18 cellular contexts compared by ENCODE assay signal in the genomic region with DNA sequence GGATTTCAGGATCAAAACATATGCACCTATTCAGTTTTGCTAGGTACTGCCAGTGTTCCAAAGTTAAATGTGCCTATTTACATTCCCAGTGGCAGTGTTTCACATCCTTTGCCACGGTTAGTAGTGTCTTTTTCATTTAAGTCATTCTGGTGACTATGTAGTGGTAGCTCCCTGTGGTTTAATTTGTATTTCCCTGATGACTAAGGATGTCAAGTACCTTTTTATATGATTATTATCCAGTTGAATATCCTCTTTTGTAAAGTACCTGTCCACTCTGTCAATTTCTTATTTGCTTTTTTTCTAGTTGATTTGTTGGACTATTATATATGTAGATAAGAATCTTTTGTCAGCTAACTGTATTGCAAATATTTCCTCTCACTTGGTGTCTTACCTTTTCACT. TPM values are rescaled to one million over a fixed set of nuclear protein-coding genes. Genes with fewer than 3 reads are reported as not detected.
DNase-seq lines count a peak whose midpoint lies in the region; ATAC-seq and TF ChIP-seq lines count a peak whose summit lies in the region.
"Had no signal": no experiment of that assay in that cellular context is flagged by ENCODE, and none has a peak within 500 bp of the region (broad histone marks: within the 10 kb centered on the region; RNA-seq: fewer than 3 reads in every experiment).

No MANE protein-coding gene starts in this region.

- no peak overlapping the region for H3K4me3 Mint-ChIP-seq in memory B cell
- H3K4me3 Mint-ChIP-seq in osteocyte (ENCODE audit: unreplicated experiment), result no peak overlapping the region
- H3K4me3 Mint-ChIP-seq: activated T-helper 1 cell treated with anti-CD3 and anti-CD28 coated beads, Interleukin-12 subunit alpha, Interleukin-12 subunit beta, Interleukin-2, Interleukin-4 antibody, amounts not matched to agents 30 ng/mL and 10 ng/mL and 1 ng/mL, durations not matched to agents 14 hours and 24 hours and 36 hours; neural crest cell had no signal

- DNase-seq in NCI-H2196 (lab: John Stamatoyannopoulos, UW; ENCODE audit: unreplicated experiment), result peak; percentile 17
- DNase-seq in NCI-H2196 treated with DMSO at 0.1 percent for 48 hours (lab: John Stamatoyannopoulos, UW; ENCODE audit: unreplicated experiment), result no peak
- DNase-seq in DMS79 (lab: John Stamatoyannopoulos, UW), result peak; percentile 57
- DNase-seq in NCI-H345 (lab: John Stamatoyannopoulos, UW), result peak; percentile 46
- no peak for DNase-seq in memory B cell (ENCODE audit: low spot score in 2 of 2)
- DNase-seq in activated CD8-positive, alpha-beta memory T cell treated with anti-CD3 and anti-CD28 coated beads, Interleukin-2, amount 50 U/mL, for 48 hours, result no peak
- no peak for DNase-seq in mesenteric fat pad (ENCODE audit: low spot score)
- DNase-seq in osteocyte (ENCODE audit: extremely low spot score, unreplicated experiment), result no peak
- DNase-seq: adrenal gland; DMS 273 treated with DMSO at 0.1 percent for 48 hours; mesendoderm; NCI-H2171; RPMI8226; SK-N-SH; small intestine; stimulated activated CD4-positive, alpha-beta T cell treated with anti-CD3 and anti-CD28 coated beads, Interleukin-4, amount 100 ng/mL, for 4 hours had no signal

- H3K9me3 Mint-ChIP-seq in memory B cell (no peaks in the 10 kb centered on the region), osteocyte (ENCODE audit: unreplicated experiment) (no peaks in the 10 kb centered on the region)
- H3K9me3 Mint-ChIP-seq: activated T-helper 1 cell treated with anti-CD3 and anti-CD28 coated beads, Interleukin-12 subunit alpha, Interleukin-12 subunit beta, Interleukin-2, Interleukin-4 antibody, amounts not matched to agents 30 ng/mL and 10 ng/mL and 1 ng/mL, durations not matched to agents 14 hours and 24 hours and 36 hours; neural crest cell had no signal

- H3K27me3 Mint-ChIP-seq in memory B cell, result no peaks in the 10 kb centered on the region
- no peaks in the 10 kb centered on the region for H3K27me3 Mint-ChIP-seq in osteocyte (ENCODE audit: unreplicated experiment)

- no peak for TF ChIP-seq CTCF in osteocyte (IDR thresholded peaks at IDR 0.05)

- H3K36me3 Mint-ChIP-seq in memory B cell, result peaks cover 14% of the 10 kb centered on the region
- peaks cover 12% of the 10 kb centered on the region for H3K36me3 Mint-ChIP-seq in osteocyte (ENCODE audit: unreplicated experiment)

- H3K27ac Mint-ChIP-seq in memory B cell (peak overlapping the region; percentile 83), osteocyte (ENCODE audit: unreplicated experiment) (no peak overlapping the region)
- H3K27ac Mint-ChIP-seq: activated T-helper 1 cell treated with anti-CD3 and anti-CD28 coated beads, Interleukin-12 subunit alpha, Interleukin-12 subunit beta, Interleukin-2, Interleukin-4 antibody, amounts not matched to agents 30 ng/mL and 10 ng/mL and 1 ng/mL, durations not matched to agents 14 hours and 24 hours and 36 hours had no signal

- no peak for ATAC-seq in memory B cell (ENCODE audit: low read depth)

- peaks cover 11% of the 10 kb centered on the region for H3K4me1 Mint-ChIP-seq in memory B cell
- peaks cover 2% of the 10 kb centered on the region for H3K4me1 Mint-ChIP-seq in osteocyte (ENCODE audit: unreplicated experiment)
- H3K4me1 Mint-ChIP-seq: neural crest cell had no signal

RNA-seq across cellular contexts. Expression of a gene that starts 45.1 kb away (rescaled TPM):
- total RNA-seq in mesenteric fat pad (13.4 TPM), osteocyte (19.3 and 19.7 TPM in 2 replicates)

RNA-seq across cellular contexts. Expression of a gene that starts 45.4 kb away (rescaled TPM):
- total RNA-seq in mesenteric fat pad (14.5 TPM), osteocyte (29.3 and 30.4 TPM in 2 replicates)

RNA-seq across cellular contexts. Expression of a gene that starts 56.9 kb away (rescaled TPM):
- total RNA-seq in mesenteric fat pad (8.9 TPM), osteocyte (13.0 and 14.2 TPM in 2 replicates)

Comparison
In these comparisons a context has a peak if more than half of its experiments do, and no peak if none do; other contexts are left out.
1. DNase-seq: peak in NCI-H2196 (single experiment), DMS79 (single experiment) and NCI-H345 (single experiment); none in NCI-H2196 treated with DMSO at 0.1 percent for 48 hours (single experiment), memory B cell (0 of 2), activated CD8-positive, alpha-beta memory T cell treated with anti-CD3 and anti-CD28 coated beads, Interleukin-2, amount 50 U/mL, for 48 hours (single experiment), mesenteric fat pad (single experiment) and osteocyte (single experiment).